In genomic region chr11:117392001-117392690, GRCh38 we compare ENCODE assay signal across 14 cellular contexts.
DNase-seq lines count a peak whose midpoint lies in the region; ATAC-seq and TF ChIP-seq lines count a peak whose summit lies in the region.
"Had no signal": no experiment of that assay in that cellular context is flagged by ENCODE, and none has a peak within 500 bp of the region (broad histone marks: within the 10 kb centered on the region; RNA-seq: fewer than 3 reads in every experiment).

No MANE protein-coding gene starts in this region.

- TF ChIP-seq POLR2A in thyroid gland (IDR thresholded peaks at IDR 0.05), result no peak
- no peak for TF ChIP-seq POLR2A in esophagus muscularis mucosa (IDR thresholded peaks at IDR 0.05; ENCODE audit: low read depth)

- no TSS peak for BruUV-seq in OCI-LY7 (replicated peaks; lab: Mats Ljungman, UMichigan)

- no peak for TF ChIP-seq CTCF in thyroid gland (IDR thresholded peaks at IDR 0.05)
- no peak for TF ChIP-seq CTCF in OCI-LY7 (conservative IDR thresholded peaks at IDR 0.05; ENCODE audit: low read length)
- TF ChIP-seq CTCF in esophagus muscularis mucosa (IDR thresholded peaks at IDR 0.05), result no peak

- no peaks in the 10 kb centered on the region for H3K9me2 ChIP-seq in OCI-LY7 (ENCODE audit: insufficient read depth, low read length)

- no peak for ATAC-seq in left ventricle myocardium superior
- ATAC-seq: A549 had no signal

- H3K4me3 ChIP-seq in thyroid gland (replicated peaks in 1 of 3) (no peak overlapping the region), OCI-LY7 (ENCODE audit: low read depth, low read length, poor library complexity, severe bottlenecking) (no peak overlapping the region), esophagus muscularis mucosa (no peak overlapping the region)
- H3K4me3 ChIP-seq: A549 had no signal

- no peaks in the 10 kb centered on the region for H4K20me1 ChIP-seq in OCI-LY7 (ENCODE audit: insufficient read depth, low read length)

- no peak overlapping the region for H2AFZ ChIP-seq in OCI-LY7 (ENCODE audit: low read length)

- no peaks in the 10 kb centered on the region for H3K9me3 ChIP-seq in thyroid gland
- no peaks in the 10 kb centered on the region for H3K9me3 ChIP-seq in OCI-LY7 (ENCODE audit: low read length)
- H3K9me3 ChIP-seq in esophagus muscularis mucosa, result no peaks in the 10 kb centered on the region
- H3K9me3 ChIP-seq: A549, Caco-2 had no signal

- POLR2A ChIA-PET in OCI-LY7 (lab: Charles Lee), result interaction anchor here (1.2 kb wide), 1 partner anchor 21 kb away, joined by 3 read pairs; no protein-coding TSS in a partner anchor

- WGBS in thyroid gland, 2 donors, result 90% methylated on average over 9 to 10 of the region's 12 CpGs
- whole genome bisulfite sequencing in esophagus muscularis mucosa, result 89% methylated on average over 11 of the region's 12 CpGs

- DNase-seq in cardiac septum (ENCODE audit: low spot score) (peak; percentile 31), left ventricle myocardium superior (no peak), mesenteric fat pad (ENCODE audit: low spot score) (peak; percentile 68), posterior vena cava (ENCODE audit: low spot score) (peak; percentile 57), thyroid gland (no peak), OCI-LY7 (ENCODE audit: low spot score) (no peak), esophagus muscularis mucosa (ENCODE audit: extremely low spot score) (no peak)
- DNase-seq: CD8-positive, alpha-beta memory T cell; DND-41; GDM1; GOT3; H9 had no signal

- CTCF ChIA-PET in OCI-LY7 (lab: Charles Lee; ENCODE audit: unreplicated experiment), result interaction anchor here (0.6 kb wide), 1 partner anchor 750 kb away, joined by 3 read pairs; no protein-coding TSS in a partner anchor

- H3K27ac ChIP-seq in thyroid gland (no peak overlapping the region), OCI-LY7 (ENCODE audit: low read depth, low read length, poor library complexity, severe bottlenecking) (no peak overlapping the region), esophagus muscularis mucosa (replicated peaks in 1 of 4) (no peak overlapping the region)
- H3K27ac ChIP-seq: A549 had no signal

- TF ChIP-seq EP300 in esophagus muscularis mucosa (IDR thresholded peaks at IDR 0.05), result no peak

- H3K4me1 ChIP-seq in thyroid gland (no peaks in the 10 kb centered on the region), OCI-LY7 (ENCODE audit: insufficient read depth, low read length, poor library complexity, severe bottlenecking) (no peaks in the 10 kb centered on the region), esophagus muscularis mucosa (no peaks in the 10 kb centered on the region)
- H3K4me1 ChIP-seq: A549, Caco-2 had no signal

- no peak overlapping the region for H3K4me2 ChIP-seq in OCI-LY7 (ENCODE audit: low read length)
- H3K4me2 ChIP-seq: A549 had no signal

- H3K36me3 ChIP-seq in thyroid gland, result peaks cover 57 to 66% of the 10 kb centered on the region in 2 donors
- H3K36me3 ChIP-seq in OCI-LY7 (ENCODE audit: insufficient read depth, low read length), result peaks cover 86% of the 10 kb centered on the region
- H3K36me3 ChIP-seq in esophagus muscularis mucosa, result peaks cover 73 to 100% (median 88%) of the 10 kb centered on the region in 4 donors

- no peaks in the 10 kb centered on the region for H3K27me3 ChIP-seq in thyroid gland
- no peaks in the 10 kb centered on the region for H3K27me3 ChIP-seq in esophagus muscularis mucosa

- H3K79me2 ChIP-seq in OCI-LY7 (ENCODE audit: insufficient read depth, low read depth, low read length), result no peaks in the 10 kb centered on the region

- intact Hi-C loops in cardiac septum (cut with DNase I) (no loop called here), left ventricle myocardium superior (cut with micrococcal nuclease) (no loop called here), posterior vena cava (cut with DNase I) (no loop called here), thyroid gland (cut with DNase I) (no loop called here), OCI-LY7 (cut with micrococcal nuclease; ENCODE audit: unreplicated experiment) (no loop called here), esophagus muscularis mucosa (cut with DNase I) (no loop called here)

Comparison
In these comparisons a context has a peak if more than half of its experiments do, and no peak if none do; other contexts are left out.
1. DNase-seq: peak in cardiac septum (single experiment), mesenteric fat pad (single experiment) and posterior vena cava (single experiment); none in left ventricle myocardium superior (single experiment), thyroid gland (0 of 2), OCI-LY7 (single experiment) and esophagus muscularis mucosa (single experiment).